In genomic region chr17:50203086-50203485, GRCh38 we compare ENCODE assay signal across 13 cellular contexts. TPM values are rescaled to one million over a fixed set of nuclear protein-coding genes. Genes with fewer than 3 reads are reported as not detected.
DNase-seq lines count a peak whose midpoint lies in the region; ATAC-seq and TF ChIP-seq lines count a peak whose summit lies in the region.
"Had no signal": no experiment of that assay in that cellular context is flagged by ENCODE, and none has a peak within 500 bp of the region (broad histone marks: within the 10 kb centered on the region; RNA-seq: fewer than 3 reads in every experiment).

No MANE protein-coding gene starts in this region.

- H3K4me3 ChIP-seq in fibroblast of the aortic adventitia (ENCODE audit: low read depth, low read length) (peak overlapping the region; percentile 73), skeletal muscle cell (ENCODE audit: low read depth, low read length) (peak overlapping the region; percentile 18)

- DNase-seq in AG09319 (ENCODE audit: extremely low read depth, low read depth) (peak; percentile 79), NCI-H69 (lab: John Stamatoyannopoulos, UW) (peak; percentile 43), fibroblast of the aortic adventitia (ENCODE audit: low read depth) (peak; percentile 84), skeletal muscle cell (ENCODE audit: low read depth) (no peak), cortex of kidney (lab: John Stamatoyannopoulos, UW) (no peak), NCI-H226 (no peak), SKM-1 (lab: John Stamatoyannopoulos, UW; ENCODE audit: unreplicated experiment) (no peak)
- DNase-seq: amygdala; effector CD4-positive, alpha-beta T cell; left ventricle myocardium superior; NCI-H748 treated with DMSO at 0.1 percent for 48 hours had no signal

- TF ChIP-seq CTCF in AG09319 (IDR thresholded peaks at IDR 0.05; ENCODE audit: low read depth, low read length) (no peak; the same call in 1 of the 2 replicates), fibroblast of the aortic adventitia (IDR thresholded peaks at IDR 0.05; ENCODE audit: insufficient read depth, low read length) (peak; percentile 18)

- ATAC-seq in HG03135 (IDR thresholded peaks at IDR 0.05; ENCODE audit: unreplicated experiment) = no peak
- ATAC-seq: left ventricle myocardium superior, WTC11 had no signal

RNA-seq across cellular contexts. Expression of gene COL1A1, which starts 1.7 kb away (rescaled TPM):
- 2,633 and 16,513 TPM in 2 replicates for total RNA-seq in fibroblast of the aortic adventitia (ENCODE audit: low replicate concordance)

RNA-seq across cellular contexts. Expression of gene SGCA, which starts 37.3 kb away (rescaled TPM):
- 0.65 and 0.90 TPM in 2 replicates for total RNA-seq in fibroblast of the aortic adventitia (ENCODE audit: low replicate concordance)

RNA-seq across cellular contexts. Expression of gene PPP1R9B, which starts 52.6 kb away (rescaled TPM):
- total RNA-seq in fibroblast of the aortic adventitia (ENCODE audit: low replicate concordance) = 59.3 and 85.4 TPM in 2 replicates

Comparison
In these comparisons a context has a peak if more than half of its experiments do, and no peak if none do; other contexts are left out.
1. DNase-seq: peak in AG09319 (single experiment), NCI-H69 (single experiment) and fibroblast of the aortic adventitia (single experiment); none in skeletal muscle cell (single experiment), cortex of kidney (single experiment), NCI-H226 (single experiment) and SKM-1 (single experiment).